In genomic region chr5:16852251-16853005, GRCh38 we compare ENCODE assay signal across 1 cellular context.
TF ChIP-seq lines count a peak whose summit lies in the region.

No MANE protein-coding gene starts in this region.

TF ChIP-seq in IMR-90, 13 proteins besides CTCF, POLR2A, EP300 and RAD21:
- no peak for TF ChIP-seq SMC3 (IDR thresholded peaks at IDR 0.05; ENCODE audit: low read depth, low read length)
- no peak for TF ChIP-seq RFX5 (IDR thresholded peaks at IDR 0.05; ENCODE audit: low read depth, low read length)
